In the genomic region with DNA sequence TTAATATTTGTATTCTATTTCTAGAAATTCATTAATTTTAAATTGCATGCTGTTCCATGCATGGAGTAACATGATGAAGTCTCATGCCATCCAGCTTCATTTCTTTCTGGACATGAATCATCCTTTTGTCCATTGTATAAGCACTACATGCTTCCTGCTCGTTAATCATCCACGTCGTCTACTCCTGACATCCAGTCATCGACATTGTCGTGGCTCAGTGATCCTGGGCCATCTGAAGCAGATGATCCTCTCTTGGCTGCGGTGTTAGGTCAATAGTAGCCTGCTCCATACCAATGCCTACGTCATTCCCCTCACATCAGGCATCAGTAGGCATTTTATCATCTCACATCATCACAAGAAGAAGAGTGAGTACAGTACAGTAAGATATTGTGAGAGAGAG, we compare ENCODE assay signal across 26 cellular contexts. TPM values are rescaled to one million over a fixed set of nuclear protein-coding genes. Genes with fewer than 3 reads are reported as not detected.
DNase-seq lines count a peak whose midpoint lies in the region; ATAC-seq, FAIRE-seq and TF ChIP-seq lines count a peak whose summit lies in the region.
"Had no signal": no experiment of that assay in that cellular context is flagged by ENCODE, and none has a peak within 500 bp of the region (broad histone marks: within the 10 kb centered on the region; RNA-seq: fewer than 3 reads in every experiment).

No MANE protein-coding gene starts in this region.

- in situ Hi-C loops in Caki2 (cut with HindIII; ENCODE audit: low pct_unique_long_range_greater_than_20kb, low sequenced_read_pairs): no loop called here
- in situ Hi-C loops in K562 (cut with MboI): no loop called here

- H4K20me1 ChIP-seq in K562 (replicated peaks; ENCODE audit: control insufficient read depth, insufficient read depth, low read length): no peaks in the 10 kb centered on the region

- POLR2A ChIA-PET in K562 (lab: Yijun Ruan, JAX): no interaction called here

- WGBS in K562 (ENCODE audit: insufficient coverage, low coverage, missing lambda C conversion rate): 47% methylated on average over 7 of the region's 7 CpGs
- WGBS in pancreas, 2 donors: 51 to 66% methylated on average over 7 of the region's 7 CpGs

- no peak overlapping the region for H3K4me2 ChIP-seq in K562 (ENCODE audit: insufficient read depth, low read length)

- no peak overlapping the region for H3K9ac ChIP-seq in K562 (ENCODE audit: insufficient read depth in 1 of 2, low read depth in 2 of 2, low read length in 2 of 2)
- H3K9ac ChIP-seq: GM23248 had no signal

- no peak for TF ChIP-seq POLR2A in K562 (conservative IDR thresholded peaks at IDR 0.05)

- BruUV-seq in K562 (replicated peaks; lab: Mats Ljungman, UMichigan): no TSS peak

- TF ChIP-seq RAD21 in K562 (CRISPR knock-in tag; conservative IDR thresholded peaks at IDR 0.05 in 1 of 2, IDR thresholded peaks at IDR 0.05 in 1 of 2): no peak

- H3K9me1 ChIP-seq in K562 (ENCODE audit: control insufficient read depth, insufficient read depth, low read length): no peaks in the 10 kb centered on the region

- intact Hi-C loops in K562 (cut with micrococcal nuclease) (no loop called here), pancreas (cut with DNase I) (no loop called here)

- no peak for TF ChIP-seq CTCF in K562 (IDR thresholded peaks at IDR 0.05 in 2 of 3, conservative IDR thresholded peaks at IDR 0.05 in 1 of 3; ENCODE audit: insufficient read depth in 2 of 3, low read depth in 1 of 3, low read length in 3 of 3)
- no peak for TF ChIP-seq CTCF in pancreas (IDR thresholded peaks at IDR 0.05)

- DNase-seq in Caki2 (ENCODE audit: low read depth) (peak; percentile 80), NCI-H510A (lab: John Stamatoyannopoulos, UW) (peak; percentile 33), K562 (ENCODE audit: extremely low read depth in 1 of 4, low spot score in 3 of 4) (no peak), kidney tubule cell (ENCODE audit: low spot score) (peak; percentile 90), pancreas (no peak)
- DNase-seq in activated T-cell treated with anti-CD3 and anti-CD28 coated beads, Interleukin-2, amount 50 U/mL, for 1 hour: no peak
- DNase-seq: DMS79 treated with DMSO at 0.1 percent for 48 hours; GM23248; MG63; NCI-H1048; NCI-H1436; NCI-H187 treated with DMSO at 0.1 percent for 48 hours; NCI-H2107; NCI-H2227 treated with DMSO at 0.1 percent for 48 hours; NCI-H524; NCI-H774; NK-92 treated with Interleukin-12 subunit alpha and Interleukin-12 subunit beta, amount 100 ng/mL, for 24 hours had no signal

- H3K36me3 ChIP-seq in K562 (ENCODE audit: control insufficient read depth, insufficient read depth, low read length): no peaks in the 10 kb centered on the region
- no peaks in the 10 kb centered on the region for H3K36me3 ChIP-seq in pancreas
- H3K36me3 ChIP-seq: HAP-1, MG63, SJSA1 had no signal

- ATAC-seq in K562 (no peak), pancreas (no peak), GM18861 (IDR thresholded peaks at IDR 0.05; ENCODE audit: unreplicated experiment) (no peak)
- ATAC-seq: GM12878, Panc1 had no signal

- CTCF ChIA-PET in K562 (lab: Yijun Ruan, JAX; ENCODE audit: low intra/inter-chr PET ratio): no interaction called here

- H3K4me1 ChIP-seq in K562 (replicated peaks in 1 of 2; ENCODE audit: control insufficient read depth in 2 of 2, insufficient read depth in 2 of 2, low read length in 2 of 2) (no peaks in the 10 kb centered on the region), pancreas (no peaks in the 10 kb centered on the region)
- H3K4me1 ChIP-seq: HAP-1, SJSA1 had no signal

- H3K27me3 ChIP-seq in K562 (ENCODE audit: control insufficient read depth in 2 of 2, insufficient read depth in 2 of 2, low read length in 2 of 2) (no peaks in the 10 kb centered on the region), pancreas (no peaks in the 10 kb centered on the region)
- H3K27me3 ChIP-seq: MG63 had no signal

- TF ChIP-seq EP300 in K562 (IDR thresholded peaks at IDR 0.05; ENCODE audit: low read length): no peak

- H3K9me3 ChIP-seq in K562 (replicated peaks; ENCODE audit: control insufficient read depth, insufficient read depth, low read depth, low read length): no peaks in the 10 kb centered on the region
- no peaks in the 10 kb centered on the region for H3K9me3 ChIP-seq in pancreas
- H3K9me3 ChIP-seq: HAP-1, MG63, SJSA1 had no signal

- no peak overlapping the region for H2AFZ ChIP-seq in K562 (ENCODE audit: low read depth, low read length)
- H2AFZ ChIP-seq: GM23248 had no signal

- FAIRE-seq in K562 (lab: Jason Lieb, UNC) (no peak), pancreas (lab: Jason Lieb, UNC) (no peak)
- FAIRE-seq: A204.1, GM12878 had no signal

- H3K4me3 ChIP-seq in K562: no peak overlapping the region
- no peak overlapping the region for H3K4me3 ChIP-seq in pancreas
- H3K4me3 ChIP-seq: GM12878, GM23248, HAP-1, MG63, SJSA1 had no signal

- H3K27ac ChIP-seq in K562 (ENCODE audit: extremely low read depth, low read depth, low read length) (no peak overlapping the region), pancreas (no peak overlapping the region)
- H3K27ac ChIP-seq: GM23248, SJSA1 had no signal

- no peaks in the 10 kb centered on the region for H3K79me2 ChIP-seq in K562 (ENCODE audit: control insufficient read depth, insufficient read depth, low read length)

TF ChIP-seq in K562, 482 proteins besides CTCF, POLR2A, EP300 and RAD21:
- TF ChIP-seq MEIS2 (IDR thresholded peaks at IDR 0.05; ENCODE audit: partially characterized antibody): peak; percentile 13
- TF ChIP-seq, protein P1, sequence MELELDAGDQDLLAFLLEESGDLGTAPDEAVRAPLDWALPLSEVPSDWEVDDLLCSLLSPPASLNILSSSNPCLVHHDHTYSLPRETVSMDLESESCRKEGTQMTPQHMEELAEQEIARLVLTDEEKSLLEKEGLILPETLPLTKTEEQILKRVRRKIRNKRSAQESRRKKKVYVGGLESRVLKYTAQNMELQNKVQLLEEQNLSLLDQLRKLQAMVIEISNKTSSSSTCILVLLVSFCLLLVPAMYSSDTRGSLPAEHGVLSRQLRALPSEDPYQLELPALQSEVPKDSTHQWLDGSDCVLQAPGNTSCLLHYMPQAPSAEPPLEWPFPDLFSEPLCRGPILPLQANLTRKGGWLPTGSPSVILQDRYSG (tag; conservative IDR thresholded peaks at IDR 0.05; ENCODE audit: low read depth): no peak
- no peak for TF ChIP-seq GABPA (tag; conservative IDR thresholded peaks at IDR 0.05; ENCODE audit: low read depth)
TF ChIP-seq in K562: peak in this region for 1.

RNA-seq across cellular contexts. Expression of a gene that starts 8.0 kb away (rescaled TPM):
- 0.14 TPM in 1 of 2 replicates, not detected in the other for total RNA-seq in Caki2 (2014; rRNA removed; shearing (Covaris generic); ENCODE audit: low replicate concordance)
- total RNA-seq in K562 (2011; cell fraction: chromatin; rRNA removed; ENCODE audit: low replicate concordance): 15.2 and 16.8 TPM in 2 replicates
- 7.8 and 9.7 TPM in 2 replicates for total RNA-seq in K562 (2011; cell fraction: nucleolus; rRNA removed)
- total RNA-seq in K562 (2011; cell fraction: nucleoplasm; rRNA removed): 8.2 and 9.5 TPM in 2 replicates
- total RNA-seq in K562 (2014; rRNA removed) (14.1 and 16.3 TPM in 2 replicates), K562 (2014; rRNA removed; fragmentation: Illumina TruSeq; extraction: Trizol) (11.6 and 15.4 TPM in 2 replicates), K562 (2015; rRNA removed; fragmentation: Illumina TruSeq; extraction: Trizol) (42.9 and 45.7 TPM in 2 replicates), K562 (2021) (11.1 and 12.1 TPM in 2 replicates), pancreas (under 1 TPM; 0.03 to 0.47 (median 0.13) TPM)
- polyA plus RNA-seq in K562 (2011; rRNA removed) (4.3 and 4.9 TPM in 2 replicates), K562 (2014; fragmentation: Illumina TruSeq; extraction: Trizol) (16.5 and 18.2 TPM in 2 replicates), K562 (2014; fragmentation: Nextera tagmentation; extraction: Ambion mirVana) (1 to 10 TPM; 6.1 to 9.4 TPM), K562 (2014; rRNA removed) (11.9 and 12.1 TPM in 2 replicates), pancreas (under 1 TPM; 0.15 to 0.42 TPM)
- 2.0 and 3.8 TPM in 2 replicates for polyA plus RNA-seq in K562 (2011; cell fraction: cytosol; rRNA removed)
- polyA plus RNA-seq in K562 (2011; cell fraction: nucleus; rRNA removed): 13.9 and 16.0 TPM in 2 replicates
- polyA plus RNA-seq in K562 (2012): 7.2 and 11.9 TPM in 2 replicates
- polyA minus RNA-seq in K562 (2011; rRNA and poly(A)+ RNA removed): 10.2 and 20.7 TPM in 2 replicates
- 3.5 and 6.1 TPM in 2 replicates for polyA minus RNA-seq in K562 (2011; cell fraction: cytosol; rRNA and poly(A)+ RNA removed)
- 21.7 and 55.0 TPM in 2 replicates for polyA minus RNA-seq in K562 (2011; cell fraction: nucleus; rRNA and poly(A)+ RNA removed)
- total RNA-seq: GM23248; LHCN-M2; T-helper 1 cell treated with Interleukin-12 subunit alpha and Interleukin-12 subunit beta and Interleukin-4 antibody, amounts not matched to agents 30 ng/mL and 1 ng/mL, for 36 hours had no signal
- polyA plus RNA-seq: CD14-positive monocyte, GM23248 had no signal

Comparison
In these comparisons a context has a peak if more than half of its experiments do, and no peak if none do; other contexts are left out.
1. DNase-seq: peak in Caki2 (single experiment), NCI-H510A (single experiment) and kidney tubule cell (single experiment); none in K562 (0 of 4), pancreas (0 of 6) and activated T-cell treated with anti-CD3 and anti-CD28 coated beads, Interleukin-2, amount 50 U/mL, for 1 hour (single experiment).